ENCODE assay signal across 20 cellular contexts in the genomic region with DNA sequence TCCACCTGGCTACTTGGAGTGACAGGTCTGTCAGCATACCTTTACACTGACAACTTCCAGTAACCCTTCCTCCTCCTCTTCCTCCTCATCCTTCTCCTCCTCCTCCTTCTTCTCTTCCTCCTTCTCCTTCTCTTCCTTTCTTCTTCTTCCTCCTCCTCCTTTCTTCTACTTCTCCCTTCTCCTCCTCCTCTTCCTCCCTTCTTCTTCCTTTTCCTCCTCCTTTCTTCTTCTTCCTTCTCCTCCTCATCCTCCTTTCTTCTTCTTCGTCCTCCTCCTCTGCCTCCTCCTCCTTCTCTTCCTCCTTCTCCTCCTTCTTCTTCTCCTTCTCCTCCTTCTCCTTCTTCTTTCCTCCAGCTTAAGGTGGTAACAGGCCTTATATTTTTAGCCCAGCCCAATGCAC.
A peak's percentile ranks its signal among the peaks of the same experiment; 100 is the strongest.
DNase-seq lines count a peak whose midpoint lies in the region; ATAC-seq, FAIRE-seq and TF ChIP-seq lines count a peak whose summit lies in the region.
"Had no signal": no experiment of that assay in that cellular context is flagged by ENCODE, and none has a peak within 500 bp of the region (broad histone marks: within the 10 kb centered on the region; RNA-seq: fewer than 3 reads in every experiment).

No MANE protein-coding gene starts in this region.

- H4K20me1 ChIP-seq in keratinocyte (ENCODE audit: control insufficient read depth, extremely low read depth, insufficient read depth, low read length) (no peaks in the 10 kb centered on the region), smooth muscle cell (ENCODE audit: low read depth) (no peaks in the 10 kb centered on the region)

- H3K4me1 Mint-ChIP-seq in activated naive CD8-positive, alpha-beta T cell treated with anti-CD3 and anti-CD28 coated beads for 36 hours: no peaks in the 10 kb centered on the region
- H3K4me1 Mint-ChIP-seq in activated naive CD8-positive, alpha-beta T cell treated with anti-CD3 and anti-CD28 coated beads, Interleukin-2, amount 50 U/mL, for 24 hours: no peaks in the 10 kb centered on the region
- H3K4me1 Mint-ChIP-seq: CD4-positive, alpha-beta memory T cell had no signal

- H3K9ac ChIP-seq in keratinocyte (ENCODE audit: control insufficient read depth, extremely low read depth, insufficient read depth, low read length) (no peak overlapping the region), smooth muscle cell (ENCODE audit: low read depth) (no peak overlapping the region)

- peaks cover 10% of the 10 kb centered on the region for H3K9me3 Mint-ChIP-seq in activated naive CD8-positive, alpha-beta T cell treated with anti-CD3 and anti-CD28 coated beads for 36 hours
- H3K9me3 Mint-ChIP-seq in activated naive CD8-positive, alpha-beta T cell treated with anti-CD3 and anti-CD28 coated beads, Interleukin-2, amount 50 U/mL, for 24 hours: peaks cover 18% of the 10 kb centered on the region

- peaks cover 4% of the 10 kb centered on the region for H3K36me3 Mint-ChIP-seq in activated naive CD8-positive, alpha-beta T cell treated with anti-CD3 and anti-CD28 coated beads for 36 hours
- no peaks in the 10 kb centered on the region for H3K36me3 Mint-ChIP-seq in activated naive CD8-positive, alpha-beta T cell treated with anti-CD3 and anti-CD28 coated beads, Interleukin-2, amount 50 U/mL, for 24 hours (ENCODE audit: low read depth)
- H3K36me3 Mint-ChIP-seq: CD4-positive, alpha-beta memory T cell had no signal

- no peaks in the 10 kb centered on the region for H3F3A ChIP-seq in smooth muscle cell (ENCODE audit: low read depth)

- TF ChIP-seq CTCF in HEK293 (tag by site-specific recombination; IDR thresholded peaks at IDR 0.05): no peak
- TF ChIP-seq CTCF in bronchial epithelial cell (IDR thresholded peaks at IDR 0.05; ENCODE audit: insufficient read depth, low read length, severe bottlenecking): no peak
- TF ChIP-seq CTCF in keratinocyte (optimal IDR thresholded peaks at IDR 0.05 in 1 of 3, IDR thresholded peaks at IDR 0.05 in 1 of 3, conservative IDR thresholded peaks at IDR 0.05 in 1 of 3; ENCODE audit: extremely low read depth in 1 of 3, insufficient read depth in 2 of 3, low read length in 3 of 3): no peak
- TF ChIP-seq CTCF in smooth muscle cell (IDR thresholded peaks at IDR 0.05; ENCODE audit: borderline replicate concordance, insufficient read depth, poor library complexity, severe bottlenecking): no peak

- peak overlapping the region; percentile 10 for H3K4me2 ChIP-seq in keratinocyte (ENCODE audit: control insufficient read depth, extremely low read depth, insufficient read depth, low read depth, low read length)
- no peak overlapping the region for H3K4me2 ChIP-seq in smooth muscle cell
- H3K4me2 ChIP-seq: A549, GM23338 had no signal

- dilution Hi-C loops in keratinocyte (cut with MboI; ENCODE audit: extremely low pct_ligation_motif_present, low sequenced_read_pairs): no loop called here

- no peaks in the 10 kb centered on the region for H3K4me1 ChIP-seq in HEK293 (ENCODE audit: control insufficient read depth, insufficient read depth, low read length)
- peaks cover 6% of the 10 kb centered on the region for H3K4me1 ChIP-seq in keratinocyte (ENCODE audit: control insufficient read depth, extremely low read depth, insufficient read depth, low read length)
- no peaks in the 10 kb centered on the region for H3K4me1 ChIP-seq in smooth muscle cell (ENCODE audit: low read depth)
- H3K4me1 ChIP-seq: A549, HAP-1 had no signal

- CTCF ChIA-PET in HEK293 (lab: Yijun Ruan, JAX): no interaction called here

- H3K9me3 ChIP-seq in HEK293 (ENCODE audit: control insufficient read depth, insufficient read depth, low read depth, low read length) (no peaks in the 10 kb centered on the region), keratinocyte (ENCODE audit: control insufficient read depth, low read depth, low read length) (no peaks in the 10 kb centered on the region), smooth muscle cell (replicated peaks; ENCODE audit: low read depth) (peaks cover 1% of the 10 kb centered on the region)
- H3K9me3 ChIP-seq: HAP-1 had no signal

- no peaks in the 10 kb centered on the region for H3K9me1 ChIP-seq in keratinocyte (ENCODE audit: control insufficient read depth, extremely low read depth, insufficient read depth, low read length)

- H3K27me3 Mint-ChIP-seq in activated naive CD8-positive, alpha-beta T cell treated with anti-CD3 and anti-CD28 coated beads for 36 hours: no peaks in the 10 kb centered on the region
- H3K27me3 Mint-ChIP-seq in activated naive CD8-positive, alpha-beta T cell treated with anti-CD3 and anti-CD28 coated beads, Interleukin-2, amount 50 U/mL, for 24 hours: no peaks in the 10 kb centered on the region
- H3K27me3 Mint-ChIP-seq: CD4-positive, alpha-beta memory T cell had no signal

- H3K79me2 ChIP-seq in keratinocyte (ENCODE audit: control insufficient read depth, insufficient read depth, low read length) (no peaks in the 10 kb centered on the region), smooth muscle cell (ENCODE audit: low read depth) (no peaks in the 10 kb centered on the region)

- POLR2A ChIA-PET in HEK293 (lab: Yijun Ruan, JAX): no interaction called here

- H2AFZ ChIP-seq in keratinocyte (ENCODE audit: control insufficient read depth, low read length) (peak overlapping the region; percentile 23), smooth muscle cell (ENCODE audit: low read depth) (no peak overlapping the region)
- H2AFZ ChIP-seq: GM23338 had no signal

- peak overlapping the region; percentile 22 for H3K4me3 Mint-ChIP-seq in activated naive CD8-positive, alpha-beta T cell treated with anti-CD3 and anti-CD28 coated beads for 36 hours
- H3K4me3 Mint-ChIP-seq in activated naive CD8-positive, alpha-beta T cell treated with anti-CD3 and anti-CD28 coated beads, Interleukin-2, amount 50 U/mL, for 24 hours: no peak overlapping the region
- H3K4me3 Mint-ChIP-seq: CD4-positive, alpha-beta memory T cell; GM23338 had no signal

- no peaks in the 10 kb centered on the region for H3K27me3 ChIP-seq in bronchial epithelial cell (ENCODE audit: control insufficient read depth, insufficient read depth, low read length)
- H3K27me3 ChIP-seq in keratinocyte (ENCODE audit: control insufficient read depth, extremely low read depth, insufficient read depth, low read length): no peaks in the 10 kb centered on the region
- no peaks in the 10 kb centered on the region for H3K27me3 ChIP-seq in smooth muscle cell (ENCODE audit: low read depth)

- FAIRE-seq in bronchial epithelial cell (lab: Jason Lieb, UNC) (no peak), keratinocyte (lab: Jason Lieb, UNC) (no peak)
- FAIRE-seq: A549, G401.6, GM12892 had no signal

- WGBS in smooth muscle cell (ENCODE audit: low lambda C conversion rate): 83% methylated on average over 1 of the region's 1 CpG

- no peaks in the 10 kb centered on the region for H3K36me3 ChIP-seq in HEK293 (ENCODE audit: control insufficient read depth in 2 of 2, insufficient read depth in 1 of 2, low read length in 2 of 2)
- H3K36me3 ChIP-seq in bronchial epithelial cell (ENCODE audit: control insufficient read depth, insufficient read depth, low read length): no peaks in the 10 kb centered on the region
- H3K36me3 ChIP-seq in keratinocyte (ENCODE audit: control insufficient read depth in 2 of 2, extremely low read depth in 1 of 2, insufficient read depth in 2 of 2, low read length in 2 of 2): no peaks in the 10 kb centered on the region
- H3K36me3 ChIP-seq in smooth muscle cell (ENCODE audit: low read depth): no peaks in the 10 kb centered on the region
- H3K36me3 ChIP-seq: HAP-1 had no signal

- no peak overlapping the region for H3K27ac Mint-ChIP-seq in activated naive CD8-positive, alpha-beta T cell treated with anti-CD3 and anti-CD28 coated beads for 36 hours
- H3K27ac Mint-ChIP-seq in activated naive CD8-positive, alpha-beta T cell treated with anti-CD3 and anti-CD28 coated beads, Interleukin-2, amount 50 U/mL, for 24 hours: no peak overlapping the region
- H3K27ac Mint-ChIP-seq: CD4-positive, alpha-beta memory T cell; GM23338 had no signal

- ATAC-seq in activated naive CD8-positive, alpha-beta T cell treated with anti-CD3 and anti-CD28 coated beads, Interleukin-2, amount 50 U/mL, for 24 hours: no peak
- ATAC-seq in GM21619 (IDR thresholded peaks at IDR 0.05; ENCODE audit: unreplicated experiment): no peak
- ATAC-seq: A549, GM23338 had no signal

- H3K4me3 ChIP-seq in HEK293 (ENCODE audit: low read depth, low read length): no peak overlapping the region
- no peak overlapping the region for H3K4me3 ChIP-seq in bronchial epithelial cell (ENCODE audit: low read depth, low read length)
- H3K4me3 ChIP-seq in keratinocyte (ENCODE audit: control insufficient read depth in 2 of 3, extremely low read depth in 1 of 3, insufficient read depth in 2 of 3, low read depth in 1 of 3, low read length in 3 of 3): no peak overlapping the region
- H3K4me3 ChIP-seq in smooth muscle cell: no peak overlapping the region
- H3K4me3 ChIP-seq: A549, GM23338, HAP-1 had no signal

- H3K27ac ChIP-seq in HEK293 (ENCODE audit: extremely low read depth, low read depth, low read length) (no peak overlapping the region), keratinocyte (ENCODE audit: control insufficient read depth, insufficient read depth, low read length) (no peak overlapping the region), smooth muscle cell (ENCODE audit: low read depth) (no peak overlapping the region)
- H3K27ac ChIP-seq: A549 had no signal

- no peak for DNase-seq in activated naive CD8-positive, alpha-beta T cell treated with anti-CD3 and anti-CD28 coated beads for 36 hours
- DNase-seq in activated naive CD8-positive, alpha-beta T cell treated with anti-CD3 and anti-CD28 coated beads, Interleukin-2, amount 50 U/mL, for 24 hours: no peak
- DNase-seq in bronchial epithelial cell (ENCODE audit: low read depth): peak; percentile 33
- DNase-seq in keratinocyte (ENCODE audit: low read depth, low spot score): no peak
- no peak for DNase-seq in smooth muscle cell (lab: John Stamatoyannopoulos, UW; ENCODE audit: unreplicated experiment)
- DNase-seq: 8988T; ACHN; C1 segment of cervical spinal cord; Calu3; CD4-positive, alpha-beta memory T cell; COR-L47; DMS53; DMS79 treated with DMSO at 0.1 percent for 48 hours had no signal

TF ChIP-seq in HEK293, 187 proteins besides CTCF, POLR2A, EP300 and RAD21 (continues in another document):
- TF ChIP-seq ZNF350 (tag by site-specific recombination; IDR thresholded peaks at IDR 0.05) (no peak), ZNF248 (tag by site-specific recombination; IDR thresholded peaks at IDR 0.05) (no peak), SCRT1 (tag by site-specific recombination; IDR thresholded peaks at IDR 0.05; ENCODE audit: borderline replicate concordance) (no peak)
- TF ChIP-seq, protein P1, sequence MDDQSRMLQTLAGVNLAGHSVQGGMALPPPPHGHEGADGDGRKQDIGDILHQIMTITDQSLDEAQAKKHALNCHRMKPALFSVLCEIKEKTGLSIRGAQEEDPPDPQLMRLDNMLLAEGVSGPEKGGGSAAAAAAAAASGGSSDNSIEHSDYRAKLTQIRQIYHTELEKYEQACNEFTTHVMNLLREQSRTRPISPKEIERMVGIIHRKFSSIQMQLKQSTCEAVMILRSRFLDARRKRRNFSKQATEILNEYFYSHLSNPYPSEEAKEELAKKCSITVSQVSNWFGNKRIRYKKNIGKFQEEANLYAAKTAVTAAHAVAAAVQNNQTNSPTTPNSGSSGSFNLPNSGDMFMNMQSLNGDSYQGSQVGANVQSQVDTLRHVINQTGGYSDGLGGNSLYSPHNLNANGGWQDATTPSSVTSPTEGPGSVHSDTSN (CRISPR knock-in tag; IDR thresholded peaks at IDR 0.05): no peak
